ENCODE assay signal across 9 cellular contexts in genomic region chr13:101520672-101521071, GRCh38.
DNase-seq lines count a peak whose midpoint lies in the region; ATAC-seq lines count a peak whose summit lies in the region.
"Had no signal": no experiment of that assay in that cellular context is flagged by ENCODE, and none has a peak within 500 bp of the region (broad histone marks: within the 10 kb centered on the region; RNA-seq: fewer than 3 reads in every experiment).

No MANE protein-coding gene starts in this region.

- peaks cover 19% of the 10 kb centered on the region for H3K4me1 Mint-ChIP-seq in activated naive CD4-positive, alpha-beta T cell treated with anti-CD3 and anti-CD28 coated beads, Interleukin-2, amount 50 U/mL, for 24 hours

- peak; percentile 44 for DNase-seq in NK-92 treated with Interleukin-12 subunit alpha and Interleukin-12 subunit beta, amount 100 ng/mL, for 24 hours (lab: John Stamatoyannopoulos, UW)
- no peak for DNase-seq in NK-92 (lab: John Stamatoyannopoulos, UW; ENCODE audit: unreplicated experiment)
- DNase-seq in pulmonary artery endothelial cell (ENCODE audit: low read depth, low spot score), result peak; percentile 26
- no peak for DNase-seq in NCI-H82 (lab: John Stamatoyannopoulos, UW)
- DNase-seq in GM19240 (ENCODE audit: insufficient read length, low spot score), result no peak
- DNase-seq in NCI-H2227 (lab: John Stamatoyannopoulos, UW; ENCODE audit: unreplicated experiment), result no peak
- DNase-seq: upper lobe of right lung had no signal

- no peaks in the 10 kb centered on the region for H3K36me3 Mint-ChIP-seq in activated naive CD4-positive, alpha-beta T cell treated with anti-CD3 and anti-CD28 coated beads, Interleukin-2, amount 50 U/mL, for 24 hours

- ATAC-seq in HG03354 (IDR thresholded peaks at IDR 0.05; ENCODE audit: poor library complexity, severe bottlenecking, unreplicated experiment), result peak; percentile 91
- ATAC-seq: upper lobe of right lung had no signal

- H3K9me3 Mint-ChIP-seq in activated naive CD4-positive, alpha-beta T cell treated with anti-CD3 and anti-CD28 coated beads, Interleukin-2, amount 50 U/mL, for 24 hours, result no peaks in the 10 kb centered on the region

- H3K4me3 Mint-ChIP-seq in activated naive CD4-positive, alpha-beta T cell treated with anti-CD3 and anti-CD28 coated beads, Interleukin-2, amount 50 U/mL, for 24 hours, result no peak overlapping the region

- H3K27ac Mint-ChIP-seq in activated naive CD4-positive, alpha-beta T cell treated with anti-CD3 and anti-CD28 coated beads, Interleukin-2, amount 50 U/mL, for 24 hours, result peak overlapping the region; percentile 81

- no peaks in the 10 kb centered on the region for H3K27me3 Mint-ChIP-seq in activated naive CD4-positive, alpha-beta T cell treated with anti-CD3 and anti-CD28 coated beads, Interleukin-2, amount 50 U/mL, for 24 hours

Comparison
In these comparisons a context has a peak if more than half of its experiments do, and no peak if none do; other contexts are left out.
1. DNase-seq: peak in NK-92 treated with Interleukin-12 subunit alpha and Interleukin-12 subunit beta, amount 100 ng/mL, for 24 hours (single experiment) and pulmonary artery endothelial cell (single experiment); none in NK-92 (single experiment), NCI-H82 (single experiment), GM19240 (single experiment) and NCI-H2227 (single experiment).